In the genomic region with DNA sequence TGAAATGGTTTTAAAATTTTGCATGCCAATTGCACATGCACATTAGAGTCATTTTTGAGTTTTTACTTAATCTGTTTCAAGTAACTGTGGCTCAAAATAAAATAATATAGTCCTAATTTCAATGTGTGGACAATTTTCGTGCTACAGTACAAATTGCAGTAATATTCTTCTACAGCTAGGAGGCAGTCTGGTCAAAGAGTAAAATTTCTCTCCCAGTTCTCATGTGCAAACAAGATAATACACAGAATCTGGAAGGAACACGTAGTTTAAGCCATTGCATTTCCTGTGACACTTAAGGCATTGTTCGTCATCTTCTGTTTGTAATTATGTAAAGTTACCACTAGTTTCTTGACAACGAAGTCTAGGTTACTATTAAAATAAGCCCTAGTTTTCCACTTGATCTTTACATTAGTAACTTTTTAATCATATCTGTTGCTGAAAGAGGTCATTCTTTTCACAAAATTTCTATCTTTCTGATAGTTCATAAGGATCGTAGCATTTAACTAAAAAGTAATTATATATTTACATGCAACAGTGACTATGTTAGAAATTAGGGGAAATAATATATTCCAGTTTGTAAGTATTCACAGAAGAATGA, we compare ENCODE assay signal across 1 cellular context.
TF ChIP-seq lines count a peak whose summit lies in the region.

No MANE protein-coding gene starts in this region.

TF ChIP-seq in H1, 55 proteins besides CTCF, POLR2A, EP300 and RAD21:
- TF ChIP-seq SP4 (IDR thresholded peaks at IDR 0.05; ENCODE audit: low read length) = no peak
- no peak for TF ChIP-seq SIX5 (IDR thresholded peaks at IDR 0.05; ENCODE audit: low read depth, low read length)
- TF ChIP-seq, protein P1, sequence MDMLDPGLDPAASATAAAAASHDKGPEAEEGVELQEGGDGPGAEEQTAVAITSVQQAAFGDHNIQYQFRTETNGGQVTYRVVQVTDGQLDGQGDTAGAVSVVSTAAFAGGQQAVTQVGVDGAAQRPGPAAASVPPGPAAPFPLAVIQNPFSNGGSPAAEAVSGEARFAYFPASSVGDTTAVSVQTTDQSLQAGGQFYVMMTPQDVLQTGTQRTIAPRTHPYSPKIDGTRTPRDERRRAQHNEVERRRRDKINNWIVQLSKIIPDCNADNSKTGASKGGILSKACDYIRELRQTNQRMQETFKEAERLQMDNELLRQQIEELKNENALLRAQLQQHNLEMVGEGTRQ (IDR thresholded peaks at IDR 0.05; ENCODE audit: low read length) = no peak
- no peak for TF ChIP-seq RBBP5 (IDR thresholded peaks at IDR 0.05; ENCODE audit: borderline replicate concordance, low read depth, low read length)
- no peak for TF ChIP-seq CHD2 (IDR thresholded peaks at IDR 0.05; ENCODE audit: low read length)
- TF ChIP-seq EGR1 (IDR thresholded peaks at IDR 0.05; ENCODE audit: borderline replicate concordance, low read depth, low read length) = no peak
- no peak for TF ChIP-seq HDAC6 (IDR thresholded peaks at IDR 0.05; ENCODE audit: low read depth, low read length)
- no peak for TF ChIP-seq BRCA1 (IDR thresholded peaks at IDR 0.05; ENCODE audit: low read depth, low read length)
- no peak for TF ChIP-seq CEBPB (IDR thresholded peaks at IDR 0.05; ENCODE audit: low read depth, low read length)
- no peak for TF ChIP-seq FOSL1 (IDR thresholded peaks at IDR 0.05; ENCODE audit: insufficient read depth, low read depth, low read length)
- TF ChIP-seq SP2 (IDR thresholded peaks at IDR 0.05; ENCODE audit: low read length) = no peak
